In genomic region chr2:130609255-130609920, GRCh38 we compare ENCODE assay signal across 11 cellular contexts. TPM values are rescaled to one million over a fixed set of nuclear protein-coding genes. Genes with fewer than 3 reads are reported as not detected.
"Had no signal": no experiment of that assay in that cellular context is flagged by ENCODE, and none has a peak within 500 bp of the region (broad histone marks: within the 10 kb centered on the region; RNA-seq: fewer than 3 reads in every experiment).

No MANE protein-coding gene starts in this region.

RNA-seq across cellular contexts. Expression of gene POTEJ, which starts 1.9 kb away (rescaled TPM):
- total RNA-seq: naive thymus-derived CD8-positive, alpha-beta T cell; natural killer cell treated with Interleukin-12 subunit alpha and Interleukin-12 subunit beta and Interleukin-15 and Interleukin-18, amount 100 ng/mL, for 72 hours; neural crest cell; osteocyte; posterior vena cava; sciatic nerve; smooth muscle cell; spleen; suprapubic skin; ureter had no signal
- polyA plus RNA-seq: naive thymus-derived CD8-positive, alpha-beta T cell; smooth muscle cell; spleen had no signal

RNA-seq across cellular contexts. Expression of gene CFC1, which starts 10.0 kb away (rescaled TPM):
- total RNA-seq: naive thymus-derived CD8-positive, alpha-beta T cell; natural killer cell treated with Interleukin-12 subunit alpha and Interleukin-12 subunit beta and Interleukin-15 and Interleukin-18, amount 100 ng/mL, for 72 hours; neural crest cell; osteocyte; posterior vena cava; pulmonary artery endothelial cell; sciatic nerve; smooth muscle cell; spleen; suprapubic skin; ureter had no signal
- polyA plus RNA-seq: naive thymus-derived CD8-positive, alpha-beta T cell; smooth muscle cell had no signal
